8 cellular contexts compared by ENCODE assay signal in the genomic region with DNA sequence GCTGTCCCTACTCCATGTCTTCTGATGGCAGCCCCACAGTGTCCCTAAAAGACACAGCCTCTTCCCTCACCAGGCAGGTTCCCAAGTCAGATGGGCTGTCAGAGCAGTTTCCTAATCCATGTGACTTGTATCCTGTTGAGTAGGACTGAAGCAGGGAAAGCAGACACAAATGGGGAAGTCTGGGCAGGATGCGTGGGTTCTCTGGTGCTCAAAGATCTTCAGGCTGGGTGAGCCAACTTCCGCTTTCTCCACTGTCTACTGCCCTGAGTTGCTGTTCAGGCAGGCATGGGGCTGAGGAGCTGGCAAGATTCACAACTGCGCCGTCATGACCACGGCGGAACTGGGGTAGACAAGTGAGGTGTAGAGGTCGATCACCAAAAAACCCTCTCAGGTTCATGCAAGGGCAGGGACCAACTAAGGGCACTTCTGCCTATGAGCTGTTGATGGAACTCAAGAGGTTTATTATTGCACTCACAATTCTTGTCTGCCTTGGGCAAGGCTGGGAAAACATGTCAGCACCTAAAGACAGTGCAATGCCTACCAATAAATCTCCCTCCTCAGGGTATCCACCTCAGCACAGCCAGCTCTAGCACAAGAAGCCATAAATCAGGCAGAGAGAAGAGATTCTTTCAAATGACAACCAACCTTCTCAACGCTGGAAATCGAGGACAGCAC.
DNase-seq lines count a peak whose midpoint lies in the region; ATAC-seq lines count a peak whose summit lies in the region.

No MANE protein-coding gene starts in this region.

- ATAC-seq in GM21723 (IDR thresholded peaks at IDR 0.05; ENCODE audit: unreplicated experiment) (peak; percentile 66), left ventricle myocardium superior (peak; percentile 68)

- DNase-seq in DMS79 (lab: John Stamatoyannopoulos, UW) = peak; percentile 91
- peak; percentile 99 for DNase-seq in NOMO-1 treated with DMSO at 0.1 percent for 48 hours (lab: John Stamatoyannopoulos, UW; ENCODE audit: unreplicated experiment)
- DNase-seq in activated effector memory CD4-positive, alpha-beta T cell treated with Interleukin-2 at 50 U/mL for 16 hours = peak; percentile 73
- peak; percentile 73 for DNase-seq in left ventricle myocardium superior
- peak; percentile 66 for DNase-seq in stimulated activated CD4-positive, alpha-beta T cell treated with anti-CD3 and anti-CD28 coated beads, Interleukin-4, amount 100 ng/mL, for 24 hours
- DNase-seq in HuH-7 (ENCODE audit: low spot score) = no peak
- no peak for DNase-seq in NCI-H146 treated with DMSO at 0.1 percent for 48 hours (lab: John Stamatoyannopoulos, UW; ENCODE audit: unreplicated experiment)

- intact Hi-C loops in left ventricle myocardium superior (cut with micrococcal nuclease) = no loop called here

Comparison
In these comparisons a context has a peak if more than half of its experiments do, and no peak if none do; other contexts are left out.
1. DNase-seq: peak in DMS79 (single experiment), NOMO-1 treated with DMSO at 0.1 percent for 48 hours (single experiment), activated effector memory CD4-positive, alpha-beta T cell treated with Interleukin-2 at 50 U/mL for 16 hours (single experiment), left ventricle myocardium superior (single experiment) and stimulated activated CD4-positive, alpha-beta T cell treated with anti-CD3 and anti-CD28 coated beads, Interleukin-4, amount 100 ng/mL, for 24 hours (single experiment); none in HuH-7 (single experiment) and NCI-H146 treated with DMSO at 0.1 percent for 48 hours (single experiment).